Comparison of ENCODE assay signal across 28 cellular contexts in genomic region chr3:99321261-99321660, GRCh38.
"Had no signal": no experiment of that assay in that cellular context is flagged by ENCODE, and none has a peak within 500 bp of the region (broad histone marks: within the 10 kb centered on the region; RNA-seq: fewer than 3 reads in every experiment).

No MANE protein-coding gene starts in this region.

- H3K4me3 Mint-ChIP-seq: activated B cell treated with CpG ODN at 0.5 μM for 24 hours; activated CD4-positive, alpha-beta memory T cell treated with anti-CD3 and anti-CD28 coated beads for 36 hours; activated CD8-positive, alpha-beta memory T cell treated with anti-CD3 and anti-CD28 coated beads, Interleukin-2, amount 10 ng/mL, durations not matched to agents 7 days and 5 days; activated CD8-positive, alpha-beta T cell treated with anti-CD3 and anti-CD28 coated beads, Interleukin-2, amount 10 ng/mL, durations not matched to agents 7 days and 5 days; activated naive CD4-positive, alpha-beta T cell treated with anti-CD3 and anti-CD28 coated beads, Interleukin-2, amount 10 ng/mL, durations not matched to agents 7 days and 5 days; activated naive CD8-positive, alpha-beta T cell treated with anti-CD3 and anti-CD28 coated beads, Interleukin-2, amount 10 ng/mL, durations not matched to agents 7 days and 5 days; activated T-cell treated with anti-CD3 and anti-CD28 coated beads, Interleukin-2, amount 50 U/mL, for 72 hours; brain; effector memory CD8-positive, alpha-beta T cell; T-helper 17 cell; T-helper 2 cell treated with Interferon-gamma antibody and Interleukin-4, amounts not matched to agents 5 μg/mL and 100 μg/mL, for 36 hours had no signal

- H3K27me3 ChIP-seq: ascending aorta, colonic mucosa, gastrocnemius medialis, heart right ventricle had no signal

- H3K36me3 ChIP-seq: ascending aorta, colonic mucosa, gastrocnemius medialis, heart right ventricle, WERI-Rb-1 had no signal

- H3K4me1 ChIP-seq: colonic mucosa, gastrocnemius medialis, heart right ventricle had no signal

- H3K27ac ChIP-seq: colonic mucosa, epithelial cell of prostate, foreskin keratinocyte, gastrocnemius medialis, heart right ventricle, WERI-Rb-1 had no signal

- H3K4me3 ChIP-seq: ascending aorta, colonic mucosa, gastrocnemius medialis, heart right ventricle had no signal

- H3K36me3 Mint-ChIP-seq: activated CD4-positive, alpha-beta memory T cell treated with anti-CD3 and anti-CD28 coated beads for 36 hours; activated CD8-positive, alpha-beta memory T cell treated with anti-CD3 and anti-CD28 coated beads, Interleukin-2, amount 10 ng/mL, durations not matched to agents 7 days and 5 days; activated naive CD4-positive, alpha-beta T cell treated with anti-CD3 and anti-CD28 coated beads, Interleukin-2, amount 10 ng/mL, durations not matched to agents 7 days and 5 days; activated naive CD4-positive, alpha-beta T cell treated with anti-CD3 and anti-CD28 coated beads, Interleukin-2, amount 50 U/mL, for 72 hours; activated naive CD8-positive, alpha-beta T cell treated with anti-CD3 and anti-CD28 coated beads, Interleukin-2, amount 10 ng/mL, durations not matched to agents 7 days and 5 days; brain had no signal

- H3K9me3 ChIP-seq: ascending aorta, colonic mucosa, gastrocnemius medialis, heart right ventricle had no signal

- DNase-seq: activated B cell treated with CpG ODN at 0.5 μM for 24 hours; activated CD4-positive, alpha-beta memory T cell treated with anti-CD3 and anti-CD28 coated beads for 36 hours; activated CD4-positive, alpha-beta T cell treated with anti-CD3 and anti-CD28 coated beads for 48 hours; activated CD8-positive, alpha-beta memory T cell treated with anti-CD3 and anti-CD28 coated beads, Interleukin-2, amount 10 ng/mL, durations not matched to agents 7 days and 5 days; activated CD8-positive, alpha-beta memory T cell treated with anti-CD3 and anti-CD28 coated beads, Interleukin-2, amount 50 U/mL, for 4 hours; activated CD8-positive, alpha-beta T cell treated with anti-CD3 and anti-CD28 coated beads, Interleukin-2, amount 10 ng/mL, durations not matched to agents 7 days and 5 days; activated gamma-delta T cell; activated naive CD4-positive, alpha-beta T cell; activated naive CD4-positive, alpha-beta T cell treated with anti-CD3 and anti-CD28 coated beads, Interleukin-2, amount 10 ng/mL, durations not matched to agents 7 days and 5 days; activated naive CD8-positive, alpha-beta T cell treated with anti-CD3 and anti-CD28 coated beads, Interleukin-2, amount 10 ng/mL, durations not matched to agents 7 days and 5 days; activated T-cell treated with anti-CD3 and anti-CD28 coated beads, Interleukin-2, amount 50 U/mL, for 1 hour; activated T-cell treated with anti-CD3 and anti-CD28 coated beads, Interleukin-2, amount 50 U/mL, for 72 hours; caudate nucleus; colonic mucosa; effector CD4-positive, alpha-beta T cell; effector memory CD8-positive, alpha-beta T cell; foreskin keratinocyte; gastrocnemius medialis; heart right ventricle; T-helper 1 cell; T-helper 17 cell; T1000; WERI-Rb-1 had no signal

- H3K4me1 Mint-ChIP-seq: activated B cell treated with CpG ODN at 0.5 μM for 24 hours; activated CD8-positive, alpha-beta memory T cell treated with anti-CD3 and anti-CD28 coated beads, Interleukin-2, amount 10 ng/mL, durations not matched to agents 7 days and 5 days; activated naive CD4-positive, alpha-beta T cell treated with anti-CD3 and anti-CD28 coated beads, Interleukin-2, amount 10 ng/mL, durations not matched to agents 7 days and 5 days; activated naive CD8-positive, alpha-beta T cell treated with anti-CD3 and anti-CD28 coated beads, Interleukin-2, amount 10 ng/mL, durations not matched to agents 7 days and 5 days; T-helper 17 cell had no signal

- H3K9me3 Mint-ChIP-seq: activated B cell treated with CpG ODN at 0.5 μM for 24 hours; activated CD4-positive, alpha-beta memory T cell treated with anti-CD3 and anti-CD28 coated beads for 36 hours; activated naive CD4-positive, alpha-beta T cell treated with anti-CD3 and anti-CD28 coated beads, Interleukin-2, amount 10 ng/mL, durations not matched to agents 7 days and 5 days; activated naive CD8-positive, alpha-beta T cell treated with anti-CD3 and anti-CD28 coated beads, Interleukin-2, amount 10 ng/mL, durations not matched to agents 7 days and 5 days; activated T-cell treated with anti-CD3 and anti-CD28 coated beads, Interleukin-2, amount 50 U/mL, for 72 hours; brain; T-helper 2 cell treated with Interferon-gamma antibody and Interleukin-4, amounts not matched to agents 5 μg/mL and 100 μg/mL, for 36 hours had no signal

- H3K27ac Mint-ChIP-seq: activated B cell treated with CpG ODN at 0.5 μM for 24 hours; activated CD4-positive, alpha-beta memory T cell treated with anti-CD3 and anti-CD28 coated beads for 36 hours; activated CD8-positive, alpha-beta memory T cell treated with anti-CD3 and anti-CD28 coated beads, Interleukin-2, amount 10 ng/mL, durations not matched to agents 7 days and 5 days; activated CD8-positive, alpha-beta T cell treated with anti-CD3 and anti-CD28 coated beads, Interleukin-2, amount 10 ng/mL, durations not matched to agents 7 days and 5 days; activated naive CD4-positive, alpha-beta T cell treated with anti-CD3 and anti-CD28 coated beads, Interleukin-2, amount 10 ng/mL, durations not matched to agents 7 days and 5 days; activated naive CD4-positive, alpha-beta T cell treated with anti-CD3 and anti-CD28 coated beads, Interleukin-2, amount 50 U/mL, for 72 hours; activated naive CD8-positive, alpha-beta T cell treated with anti-CD3 and anti-CD28 coated beads, Interleukin-2, amount 10 ng/mL, durations not matched to agents 7 days and 5 days; activated T-cell treated with anti-CD3 and anti-CD28 coated beads, Interleukin-2, amount 50 U/mL, for 72 hours; brain; effector memory CD8-positive, alpha-beta T cell; T-helper 17 cell; T-helper 2 cell treated with Interferon-gamma antibody and Interleukin-4, amounts not matched to agents 5 μg/mL and 100 μg/mL, for 36 hours had no signal

- H3K27me3 Mint-ChIP-seq: activated B cell treated with CpG ODN at 0.5 μM for 24 hours; activated CD4-positive, alpha-beta memory T cell treated with anti-CD3 and anti-CD28 coated beads for 36 hours; activated CD8-positive, alpha-beta memory T cell treated with anti-CD3 and anti-CD28 coated beads, Interleukin-2, amount 10 ng/mL, durations not matched to agents 7 days and 5 days; activated naive CD4-positive, alpha-beta T cell treated with anti-CD3 and anti-CD28 coated beads, Interleukin-2, amount 10 ng/mL, durations not matched to agents 7 days and 5 days; activated naive CD8-positive, alpha-beta T cell treated with anti-CD3 and anti-CD28 coated beads, Interleukin-2, amount 10 ng/mL, durations not matched to agents 7 days and 5 days; brain; effector memory CD8-positive, alpha-beta T cell; T-helper 17 cell had no signal
